20 cellular contexts compared by ENCODE assay signal in the genomic region with DNA sequence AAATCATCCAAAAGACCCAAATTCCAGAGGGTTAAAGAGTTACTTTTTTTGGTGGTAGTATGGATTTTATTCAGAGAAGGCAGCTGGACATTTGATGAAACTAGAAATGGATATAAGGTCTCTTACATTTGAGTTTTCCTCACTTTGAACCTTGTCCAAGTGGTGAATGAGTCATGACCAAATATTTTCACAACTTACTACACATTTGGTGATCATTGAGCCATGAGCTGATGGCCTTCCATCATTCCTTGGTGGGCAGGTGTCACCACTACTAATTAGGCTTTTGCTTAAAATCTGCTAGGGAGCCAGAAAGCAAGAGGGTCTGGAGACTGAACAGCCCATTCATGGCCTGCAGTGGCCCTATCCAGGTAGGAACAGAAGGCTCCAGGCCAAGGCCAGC.
DNase-seq lines count a peak whose midpoint lies in the region; ATAC-seq, FAIRE-seq and TF ChIP-seq lines count a peak whose summit lies in the region.
"Had no signal": no experiment of that assay in that cellular context is flagged by ENCODE, and none has a peak within 500 bp of the region (broad histone marks: within the 10 kb centered on the region; RNA-seq: fewer than 3 reads in every experiment).

No MANE protein-coding gene starts in this region.

- H4K5ac ChIP-seq in H1 (ENCODE audit: insufficient read length, low read depth, low read length) = no peak overlapping the region

- H2BK12ac ChIP-seq in H1 (ENCODE audit: low read depth, low read length) = no peak overlapping the region

- H3K9ac ChIP-seq in H1 (replicated peaks in 1 of 4; ENCODE audit: extremely low read depth in 1 of 4, low read depth in 3 of 4, low read length in 3 of 4) = no peak overlapping the region
- H3K9ac ChIP-seq: KMS-11 had no signal

- no peaks in the 10 kb centered on the region for H3K27me3 ChIP-seq in H1 (replicated peaks in 1 of 4; ENCODE audit: control insufficient read depth in 3 of 4, extremely low read depth in 1 of 4, insufficient read depth in 3 of 4, low read length in 3 of 4)
- H3K27me3 ChIP-seq: heart right ventricle, pancreas had no signal

- H4K91ac ChIP-seq in H1 (replicated peaks; ENCODE audit: insufficient read length, low read length) = no peak overlapping the region

- no peaks in the 10 kb centered on the region for H3K79me1 ChIP-seq in H1 (ENCODE audit: low read depth, low read length)

- CTCF ChIA-PET in H1 (lab: Charles Lee; ENCODE audit: partially characterized antibody) = interaction anchor here (1.1 kb wide), 1 partner anchor 18 kb away, joined by 3 read pairs; no protein-coding TSS in a partner anchor

- DNase-seq in EL (peak; percentile 48), NCI-H1694 treated with DMSO at 0.1 percent for 48 hours (lab: John Stamatoyannopoulos, UW) (peak; percentile 32), H1 (ENCODE audit: low read depth in 1 of 2, low spot score in 2 of 2) (no peak), non-pigmented ciliary epithelial cell (ENCODE audit: low read depth) (peak; percentile 9), CD1c-positive myeloid dendritic cell (ENCODE audit: extremely low spot score) (no peak), Right ventricle myocardium superior (no peak), left lobe of liver (ENCODE audit: low spot score) (no peak)
- DNase-seq: activated naive CD8-positive, alpha-beta T cell treated with anti-CD3 and anti-CD28 coated beads for 36 hours; C1 segment of cervical spinal cord; cerebellar nuclear complex; DMS79; heart right ventricle; left cardiac atrium; NCI-H1436 treated with DMSO at 0.1 percent for 48 hours; NCI-H774; pancreas; stimulated activated naive CD8-positive, alpha-beta T cell treated with anti-CD3 and anti-CD28 coated beads, Interleukin-15, Interleukin-2, amounts not matched to agents 100 U/mL and 50 U/mL, for 24 hours; T-helper 17 cell had no signal

- no peak overlapping the region for H3K27ac ChIP-seq in H1 (ENCODE audit: low read depth, low read length)
- H3K27ac ChIP-seq: heart right ventricle, KMS-11, pancreas had no signal

- H4K20me1 ChIP-seq in H1 (replicated peaks in 1 of 2; ENCODE audit: control insufficient read depth in 1 of 2, insufficient read depth in 2 of 2, low read length in 2 of 2) = no peaks in the 10 kb centered on the region

- H3K9me3 ChIP-seq in H1 (ENCODE audit: insufficient read depth in 2 of 2, low read depth in 1 of 2, low read length in 1 of 2) = no peaks in the 10 kb centered on the region
- H3K9me3 ChIP-seq: heart right ventricle, pancreas had no signal

- no peak overlapping the region for H3K56ac ChIP-seq in H1 (replicated peaks; ENCODE audit: insufficient read length, low read depth, low read length)

- peaks cover 0 to 6% (median 0%) of the 10 kb centered on the region in 4 experiments; a peak in 3 of 7 replicates for H3K4me1 ChIP-seq in H1 (replicated peaks in 1 of 4; ENCODE audit: control insufficient read depth in 3 of 4, insufficient read depth in 4 of 4, low read length in 3 of 4)
- H3K4me1 ChIP-seq: heart right ventricle, pancreas had no signal

- no peak for TF ChIP-seq EP300 in H1 (IDR thresholded peaks at IDR 0.05; ENCODE audit: borderline replicate concordance in 1 of 2, low read depth in 2 of 2, low read length in 2 of 2)

- no peak overlapping the region for H4K8ac ChIP-seq in H1 (ENCODE audit: extremely low read depth, insufficient read depth, low read length)

- TF ChIP-seq RAD21 in H1 (IDR thresholded peaks at IDR 0.05 in 1 of 2, conservative IDR thresholded peaks at IDR 0.05 in 1 of 2; ENCODE audit: low read depth in 2 of 2, low read length in 2 of 2) = no peak

- H3K36me3 ChIP-seq in H1 (ENCODE audit: control insufficient read depth in 2 of 4, insufficient read depth in 4 of 4, low read length in 3 of 4) = no peaks in the 10 kb centered on the region
- H3K36me3 ChIP-seq: heart right ventricle, pancreas had no signal

- H3K23me2 ChIP-seq in H1 (ENCODE audit: low read depth, low read length) = no peaks in the 10 kb centered on the region

- ATAC-seq in Right ventricle myocardium superior (ENCODE audit: poor library complexity) = no peak
- ATAC-seq in left lobe of liver = no peak
- ATAC-seq: HCT116; heart right ventricle; left cardiac atrium; pancreas; stimulated activated naive CD8-positive, alpha-beta T cell treated with anti-CD3 and anti-CD28 coated beads, Interleukin-15, Interleukin-2, amounts not matched to agents 100 U/mL and 50 U/mL, for 24 hours; T-helper 17 cell had no signal

- H3K4me2 ChIP-seq in H1 (ENCODE audit: insufficient read depth in 1 of 2, low read depth in 2 of 2, low read length in 2 of 2) = no peak overlapping the region
- H3K4me2 ChIP-seq: KMS-11 had no signal

- FAIRE-seq in H1 (lab: Jason Lieb, UNC) = no peak
- FAIRE-seq: pancreas had no signal

- no peak for TF ChIP-seq CTCF in H1 (IDR thresholded peaks at IDR 0.05; ENCODE audit: control extremely low read depth in 1 of 3, insufficient read depth in 1 of 3, low read depth in 1 of 3, low read length in 3 of 3)

- H2AFZ ChIP-seq in H1 (ENCODE audit: low read length) = 0 out of 2 replicates have a peak overlapping the region, but pooled peaks have one; percentile 34

- no peak overlapping the region for H3K14ac ChIP-seq in H1 (ENCODE audit: insufficient read length)

- no peak overlapping the region for H2AK5ac ChIP-seq in H1 (ENCODE audit: low read depth, low read length)

- H3K79me2 ChIP-seq in H1 (ENCODE audit: control insufficient read depth in 1 of 2, insufficient read depth in 2 of 2, low read length in 2 of 2) = no peaks in the 10 kb centered on the region

- no peak for TF ChIP-seq POLR2A in H1 (IDR thresholded peaks at IDR 0.05; ENCODE audit: control extremely low read depth in 1 of 2, low read depth in 2 of 2, low read length in 2 of 2)

- H3K23ac ChIP-seq in H1 (ENCODE audit: insufficient read length) = no peak overlapping the region

- no peak overlapping the region for H2BK20ac ChIP-seq in H1 (ENCODE audit: low read length)

- no peak overlapping the region for H3K4me3 ChIP-seq in H1 (ENCODE audit: extremely low read depth in 1 of 4, insufficient read depth in 2 of 4, low read depth in 3 of 4, low read length in 4 of 4)
- H3K4me3 ChIP-seq: heart right ventricle, pancreas had no signal

- no peak overlapping the region for H3K18ac ChIP-seq in H1 (ENCODE audit: extremely low read depth, low read length)

- intact Hi-C loops in Right ventricle myocardium superior (cut with DNase I) = no loop called here

- no peak overlapping the region for H3K4ac ChIP-seq in H1 (replicated peaks; ENCODE audit: insufficient read length, low read depth, low read length)

- H2BK5ac ChIP-seq in H1 (ENCODE audit: low read depth, low read length) = no peak overlapping the region

- no peak overlapping the region for H2BK120ac ChIP-seq in H1 (replicated peaks; ENCODE audit: low read depth, low read length)

- POLR2A ChIA-PET in H1 (lab: Charles Lee; ENCODE audit: partially characterized antibody) = no interaction called here

- no peak overlapping the region for H2BK15ac ChIP-seq in H1 (ENCODE audit: low read length)

TF ChIP-seq in H1, 55 proteins besides CTCF, POLR2A, EP300 and RAD21 (continues in another document):
- TF ChIP-seq EZH2 (IDR thresholded peaks at IDR 0.05; ENCODE audit: low read depth, low read length, severe bottlenecking) = no peak
- no peak for TF ChIP-seq POU5F1 (IDR thresholded peaks at IDR 0.05; ENCODE audit: low read depth, low read length)

Comparison
In these comparisons a context has a peak if more than half of its experiments do, and no peak if none do; other contexts are left out.
1. DNase-seq: peak in EL (single experiment), NCI-H1694 treated with DMSO at 0.1 percent for 48 hours (single experiment) and non-pigmented ciliary epithelial cell (single experiment); none in H1 (0 of 2), CD1c-positive myeloid dendritic cell (single experiment), Right ventricle myocardium superior (single experiment) and left lobe of liver (single experiment).